18 cellular contexts compared by ENCODE assay signal in the genomic region with DNA sequence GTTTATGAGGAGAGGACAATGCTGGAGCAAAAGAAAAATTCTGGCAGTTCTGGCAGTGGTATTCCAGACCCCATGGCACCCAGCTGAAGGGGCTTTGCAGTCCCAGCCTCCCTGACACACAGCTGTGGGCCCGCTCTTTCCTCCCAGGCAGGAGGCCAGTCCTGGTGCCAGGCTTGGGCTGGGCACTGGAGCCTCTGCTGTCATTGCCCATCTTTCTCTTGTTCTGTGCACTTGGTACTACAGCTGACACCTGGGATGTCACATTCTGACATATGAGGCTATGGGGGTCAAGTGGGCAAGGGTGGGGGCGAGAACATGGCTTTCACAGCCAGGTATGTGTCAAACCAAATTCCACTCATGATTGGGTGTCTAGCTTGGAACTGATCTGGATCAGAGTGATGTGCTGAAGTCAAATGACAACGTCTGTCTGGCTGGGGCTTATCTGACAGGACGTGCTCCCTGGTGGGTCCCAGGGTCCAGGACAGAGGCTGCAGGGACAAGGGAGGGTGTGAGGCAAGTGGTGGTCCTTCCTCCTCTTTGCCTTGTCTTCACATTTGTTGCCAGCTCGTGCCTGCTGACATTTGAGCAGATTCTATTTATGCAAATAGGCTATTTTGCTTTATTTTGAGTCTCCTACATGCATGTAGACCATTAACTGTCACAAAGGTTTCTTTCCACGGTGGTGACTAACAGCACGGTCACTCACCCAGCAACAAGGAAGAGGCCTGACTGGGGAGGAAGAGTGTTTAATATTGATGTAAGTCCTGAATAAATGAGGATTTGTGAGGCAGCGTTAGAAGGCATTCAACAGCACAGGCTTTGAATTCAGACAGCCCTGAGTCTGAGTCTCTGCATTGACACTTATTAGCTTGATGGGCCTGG.
DNase-seq lines count a peak whose midpoint lies in the region; ATAC-seq and TF ChIP-seq lines count a peak whose summit lies in the region.
"Had no signal": no experiment of that assay in that cellular context is flagged by ENCODE, and none has a peak within 500 bp of the region (broad histone marks: within the 10 kb centered on the region; RNA-seq: fewer than 3 reads in every experiment).

No MANE protein-coding gene starts in this region.

- no peaks in the 10 kb centered on the region for H3K9me3 ChIP-seq in H9 (ENCODE audit: control insufficient read depth, low read depth, low read length)
- H3K9me3 ChIP-seq in PC-3 (ENCODE audit: low read length): no peaks in the 10 kb centered on the region
- peaks cover 0 to 11% (median 5%) of the 10 kb centered on the region in 11 donors for H3K9me3 ChIP-seq in heart right ventricle

- no peak overlapping the region for H3K18ac ChIP-seq in H9 (ENCODE audit: insufficient read length, low read depth, low read length)
- no peak overlapping the region for H3K18ac ChIP-seq in mesendoderm (ENCODE audit: low read length)

- no peak overlapping the region for H2BK20ac ChIP-seq in H9 (ENCODE audit: low read depth, low read length, poor library complexity, severe bottlenecking)

- H3K36me3 ChIP-seq in PC-3 (ENCODE audit: low read depth, low read length) (no peaks in the 10 kb centered on the region), heart right ventricle (no peaks in the 10 kb centered on the region), mesendoderm (ENCODE audit: control insufficient read depth, insufficient read depth, low read length) (no peaks in the 10 kb centered on the region)

- H3K9me3 Mint-ChIP-seq in H9: peaks cover 3 to 7% of the 10 kb centered on the region in 2 experiments; a peak in 2 of 5 replicates
- peaks cover 1% of the 10 kb centered on the region for H3K9me3 Mint-ChIP-seq in activated naive CD8-positive, alpha-beta T cell treated with anti-CD3 and anti-CD28 coated beads for 36 hours
- H3K9me3 Mint-ChIP-seq: HFFc6 had no signal

- no peak overlapping the region for H2BK120ac ChIP-seq in H9 (ENCODE audit: low read depth, low read length, poor library complexity, severe bottlenecking)
- H2BK120ac ChIP-seq in mesendoderm (ENCODE audit: low read depth, low read length): no peak overlapping the region

- DNase-seq in H9: no peak
- DNase-seq in PC-3: peak; percentile 27
- DNase-seq in heart right ventricle: peak in 1 of 2 donors; percentile 42
- peak; percentile 22 for DNase-seq in mesendoderm
- no peak for DNase-seq in NAMALWA (ENCODE audit: low spot score)
- no peak for DNase-seq in activated naive CD8-positive, alpha-beta T cell treated with anti-CD3 and anti-CD28 coated beads for 36 hours
- DNase-seq: Calu3; CD4-positive, alpha-beta memory T cell; DMS53; GOT3; HFFc6; NCI-H1417; NCI-H187 treated with DMSO at 0.1 percent for 48 hours; NCI-H446; NCI-H748 treated with DMSO at 0.1 percent for 48 hours had no signal

- CTCF ChIA-PET in PC-3 (lab: Charles Lee): no interaction called here

- H3K23me2 ChIP-seq in H9 (ENCODE audit: insufficient read length, low read depth, low read length, poor library complexity, severe bottlenecking): no peaks in the 10 kb centered on the region

- no peaks in the 10 kb centered on the region; the same call in none of the 2 replicates for H3K27me3 Mint-ChIP-seq in H9 (ENCODE audit: low read depth)
- H3K27me3 Mint-ChIP-seq in activated naive CD8-positive, alpha-beta T cell treated with anti-CD3 and anti-CD28 coated beads for 36 hours: no peaks in the 10 kb centered on the region
- H3K27me3 Mint-ChIP-seq: CD4-positive, alpha-beta memory T cell; IgD-negative memory B cell had no signal

- no peak overlapping the region for H3K4me3 Mint-ChIP-seq in H9
- H3K4me3 Mint-ChIP-seq in activated naive CD8-positive, alpha-beta T cell treated with anti-CD3 and anti-CD28 coated beads for 36 hours: no peak overlapping the region
- H3K4me3 Mint-ChIP-seq: CD4-positive, alpha-beta memory T cell; HFFc6; IgD-negative memory B cell had no signal

- H3K4me1 ChIP-seq in H9 (ENCODE audit: insufficient read depth, low read length): no peaks in the 10 kb centered on the region
- no peaks in the 10 kb centered on the region for H3K4me1 ChIP-seq in PC-3 (ENCODE audit: insufficient read depth, low read length)
- peaks cover 0 to 5% (median 0%) of the 10 kb centered on the region in 9 donors for H3K4me1 ChIP-seq in heart right ventricle
- H3K4me1 ChIP-seq in mesendoderm (ENCODE audit: control insufficient read depth, low read depth, low read length): no peaks in the 10 kb centered on the region

- no TSS peak for BruUV-seq in PC-3 (replicated peaks; lab: Mats Ljungman, UMichigan)

- H2BK15ac ChIP-seq in H9 (ENCODE audit: low read depth, low read length): no peak overlapping the region
- no peak overlapping the region for H2BK15ac ChIP-seq in mesendoderm (replicated peaks; ENCODE audit: low read depth)

- no peaks in the 10 kb centered on the region for H3F3A ChIP-seq in PC-3 (ENCODE audit: low read length, unreplicated experiment)

- intact Hi-C loops in PC-3 (cut with micrococcal nuclease): no loop called here
- intact Hi-C loops in heart right ventricle (cut with DNase I): no loop called here

- H3K79me2 ChIP-seq in H9 (ENCODE audit: insufficient read depth, low read length) (no peaks in the 10 kb centered on the region), PC-3 (ENCODE audit: low read length) (no peaks in the 10 kb centered on the region), mesendoderm (ENCODE audit: control insufficient read depth, insufficient read depth, low read length) (no peaks in the 10 kb centered on the region)

- H4K91ac ChIP-seq in H9 (ENCODE audit: insufficient read length, low read depth, low read length): no peak overlapping the region

- H3T11ph ChIP-seq in H9 (ENCODE audit: low read length): no peak overlapping the region

- TF ChIP-seq CTCF in H9 (conservative IDR thresholded peaks at IDR 0.05) (no peak), PC-3 (conservative IDR thresholded peaks at IDR 0.05; ENCODE audit: low read depth, low read length) (no peak), heart right ventricle (IDR thresholded peaks at IDR 0.05) (no peak)

- no peak overlapping the region for H4K8ac ChIP-seq in H9 (replicated peaks; ENCODE audit: insufficient read length, low read depth, low read length)
- H4K8ac ChIP-seq in mesendoderm (ENCODE audit: low read depth, low read length): no peak overlapping the region

- H4K5ac ChIP-seq in H9 (ENCODE audit: insufficient read length, low read depth, low read length): peak overlapping the region; percentile 81
- H4K5ac ChIP-seq in mesendoderm (ENCODE audit: low read length): no peak overlapping the region

- H3K14ac ChIP-seq in H9 (ENCODE audit: insufficient read depth, low read length): no peak overlapping the region

- WGBS in H9 (ENCODE audit: extremely low coverage, insufficient read length, low lambda C conversion rate): no CpG with 5 or more reads among the region's 8 CpGs
- 37 to 50% methylated on average over 8 of the region's 8 CpGs for WGBS in heart right ventricle, 2 donors
- no CpG with 5 or more reads among the region's 8 CpGs for WGBS in mesendoderm (ENCODE audit: extremely low coverage, insufficient coverage, low lambda C conversion rate)

- H2BK12ac ChIP-seq in H9 (ENCODE audit: insufficient read length, low read depth, low read length): no peak overlapping the region

- H3K9ac ChIP-seq in H9 (ENCODE audit: extremely low read depth, insufficient read length, low read length) (no peak overlapping the region), PC-3 (ENCODE audit: low read length) (no peak overlapping the region), mesendoderm (ENCODE audit: low read length) (no peak overlapping the region)

- no peak overlapping the region for H3K4ac ChIP-seq in H9 (ENCODE audit: low read depth, low read length)
- H3K4ac ChIP-seq in mesendoderm (ENCODE audit: low read depth, low read length): no peak overlapping the region

- H3K56ac ChIP-seq in H9 (ENCODE audit: insufficient read length, low read depth, low read length): no peak overlapping the region
- H3K56ac ChIP-seq in mesendoderm (ENCODE audit: low read length): no peak overlapping the region

- H3K4me1 Mint-ChIP-seq in H9: peaks cover 0 to 2% of the 10 kb centered on the region in 2 experiments; a peak in 1 of 4 replicates
- H3K4me1 Mint-ChIP-seq in activated naive CD8-positive, alpha-beta T cell treated with anti-CD3 and anti-CD28 coated beads for 36 hours: no peaks in the 10 kb centered on the region
- H3K4me1 Mint-ChIP-seq: CD4-positive, alpha-beta memory T cell had no signal

- H3K27ac ChIP-seq in H9 (ENCODE audit: insufficient read length, low read depth, low read length): no peak overlapping the region
- no peak overlapping the region for H3K27ac ChIP-seq in PC-3 (ENCODE audit: low read length)
- H3K27ac ChIP-seq in heart right ventricle: peak overlapping the region in 1 of 10 donors; percentile 30
- H3K27ac ChIP-seq in mesendoderm (ENCODE audit: low read depth, low read length): no peak overlapping the region

- H2AFZ ChIP-seq in H9 (ENCODE audit: low read length) (no peak overlapping the region), PC-3 (ENCODE audit: low read length) (no peak overlapping the region)

- no peak for ATAC-seq in PC-3
- ATAC-seq in heart right ventricle: peak in 7 of 8 donors; percentile 44 to 81 (median 67)
- ATAC-seq in HG02970 (IDR thresholded peaks at IDR 0.05; ENCODE audit: low FRiP score, unreplicated experiment): no peak
- ATAC-seq in GM19351 (IDR thresholded peaks at IDR 0.05; ENCODE audit: unreplicated experiment): no peak

- H2BK5ac ChIP-seq in H9 (ENCODE audit: insufficient read length, low read length) (no peak overlapping the region), mesendoderm (ENCODE audit: low read length) (no peak overlapping the region)

- H3K23ac ChIP-seq in H9 (ENCODE audit: insufficient read length, low read depth, low read length) (no peak overlapping the region), mesendoderm (ENCODE audit: low read length) (no peak overlapping the region)

- H3K79me1 ChIP-seq in H9 (ENCODE audit: insufficient read depth, low read depth, low read length, poor library complexity, severe bottlenecking): no peaks in the 10 kb centered on the region
- no peaks in the 10 kb centered on the region for H3K79me1 ChIP-seq in mesendoderm (ENCODE audit: low read length)

- no peaks in the 10 kb centered on the region for H4K20me1 ChIP-seq in H9 (ENCODE audit: control insufficient read depth, insufficient read depth, insufficient read length)
- no peaks in the 10 kb centered on the region for H4K20me1 ChIP-seq in PC-3 (ENCODE audit: low read length)

- H3K4me2 ChIP-seq in H9 (ENCODE audit: insufficient read depth, insufficient read length, low read length) (no peak overlapping the region), PC-3 (ENCODE audit: low read length) (no peak overlapping the region), mesendoderm (ENCODE audit: low read length) (no peak overlapping the region)

- POLR2A ChIA-PET in PC-3 (lab: Charles Lee; ENCODE audit: unreplicated experiment): no interaction called here

- no peaks in the 10 kb centered on the region for H3K9me2 ChIP-seq in PC-3 (replicated peaks; ENCODE audit: low read length)

- H3K27ac Mint-ChIP-seq in H9: no peak overlapping the region; a peak in 1 of 7 replicates
- no peak overlapping the region for H3K27ac Mint-ChIP-seq in activated naive CD8-positive, alpha-beta T cell treated with anti-CD3 and anti-CD28 coated beads for 36 hours
- H3K27ac Mint-ChIP-seq: CD4-positive, alpha-beta memory T cell; HFFc6; IgD-negative memory B cell had no signal

- H3K27me3 ChIP-seq in H9 (ENCODE audit: insufficient read depth, low read length) (no peaks in the 10 kb centered on the region), PC-3 (ENCODE audit: low read length) (peaks cover 40% of the 10 kb centered on the region), heart right ventricle (no peaks in the 10 kb centered on the region), mesendoderm (ENCODE audit: insufficient read depth, low read length, poor library complexity) (no peaks in the 10 kb centered on the region)

- H2AK5ac ChIP-seq in H9 (ENCODE audit: insufficient read length, low read length) (no peak overlapping the region), mesendoderm (ENCODE audit: low read length) (no peak overlapping the region)

- H3K4me3 ChIP-seq in PC-3 (ENCODE audit: low read length) (no peak overlapping the region), heart right ventricle (no peak overlapping the region), mesendoderm (ENCODE audit: low read length) (no peak overlapping the region)

- 0 out of 7 replicates have a peak, but pooled peaks cover 0 to 4% (median 0%) of the 10 kb centered on the region in 3 experiments for H3K36me3 Mint-ChIP-seq in H9 (ENCODE audit: insufficient read depth in 1 of 3, low read depth in 3 of 3)
- H3K36me3 Mint-ChIP-seq in activated naive CD8-positive, alpha-beta T cell treated with anti-CD3 and anti-CD28 coated beads for 36 hours: no peaks in the 10 kb centered on the region
- H3K36me3 Mint-ChIP-seq: CD4-positive, alpha-beta memory T cell; IgD-negative memory B cell had no signal

Comparison
In these comparisons a context has a peak if more than half of its experiments do, and no peak if none do; other contexts are left out.
1. DNase-seq: peak in PC-3 (single experiment) and mesendoderm (single experiment); none in H9 (single experiment), NAMALWA (single experiment) and activated naive CD8-positive, alpha-beta T cell treated with anti-CD3 and anti-CD28 coated beads for 36 hours (single experiment).
2. ATAC-seq: peak in heart right ventricle (7 of 8); none in PC-3 (single experiment), HG02970 (single experiment) and GM19351 (single experiment).